ENCODE assay signal across 14 cellular contexts in the genomic region with DNA sequence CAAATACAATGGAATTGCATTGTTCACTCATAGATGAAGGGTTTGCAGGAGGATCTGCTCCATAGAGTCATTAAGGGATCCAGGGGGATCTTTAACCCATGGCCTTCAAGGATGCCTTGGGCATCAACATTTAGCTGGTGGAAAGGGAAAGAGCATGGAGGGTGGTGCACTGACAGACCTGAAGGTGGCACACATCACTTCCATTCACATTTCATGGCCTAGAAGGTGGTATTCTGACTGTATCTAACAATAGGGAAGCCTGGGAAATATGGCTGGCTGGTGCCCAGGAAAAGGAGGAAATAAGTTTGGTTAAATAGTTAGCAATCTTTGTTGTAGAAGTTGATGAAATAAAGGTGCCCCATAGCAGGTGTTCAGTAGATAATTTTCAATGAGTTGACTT.
"Had no signal": no experiment of that assay in that cellular context is flagged by ENCODE, and none has a peak within 500 bp of the region (broad histone marks: within the 10 kb centered on the region; RNA-seq: fewer than 3 reads in every experiment).

No MANE protein-coding gene starts in this region.

- H3K27ac ChIP-seq: esophagus muscularis mucosa, tibial nerve, uterus had no signal

- FAIRE-seq: small intestine had no signal

- H3K27me3 ChIP-seq: esophagus muscularis mucosa, tibial nerve, uterus had no signal

- H3K4me1 ChIP-seq: tibial nerve, uterus had no signal

- H3K4me3 ChIP-seq: esophagus muscularis mucosa, lung, tibial nerve, uterus had no signal

- H3K36me3 ChIP-seq: esophagus muscularis mucosa, tibial nerve, uterus had no signal

- DNase-seq: activated CD4-positive, alpha-beta T cell treated with anti-CD3 and anti-CD28 coated beads for 1 hour; activated CD4-positive, alpha-beta T cell treated with anti-CD3 and anti-CD28 coated beads, Interleukin-2, amount 50 U/mL, for 48 hours; activated naive CD4-positive, alpha-beta T cell treated with anti-CD3 and anti-CD28 coated beads for 36 hours; activated T-cell treated with anti-CD3 and anti-CD28 coated beads, Interleukin-2, amount 50 U/mL, for 1 hour; right cardiac atrium; small intestine; stimulated activated CD4-positive, alpha-beta T cell treated with anti-CD3 and anti-CD28 coated beads, Interleukin-4, amount 100 ng/mL, for 4 hours; stimulated activated CD8-positive, alpha-beta memory T cell treated with anti-CD3 and anti-CD28 coated beads, Interleukin-4, amount 100 ng/mL, for 48 hours; stimulated activated naive CD4-positive, alpha-beta T cell treated with Interleukin-2 at 50 U/mL for 16 hours; substantia nigra; uterus had no signal

- H3K9me3 ChIP-seq: esophagus muscularis mucosa, tibial nerve, uterus had no signal
